In the genomic region with DNA sequence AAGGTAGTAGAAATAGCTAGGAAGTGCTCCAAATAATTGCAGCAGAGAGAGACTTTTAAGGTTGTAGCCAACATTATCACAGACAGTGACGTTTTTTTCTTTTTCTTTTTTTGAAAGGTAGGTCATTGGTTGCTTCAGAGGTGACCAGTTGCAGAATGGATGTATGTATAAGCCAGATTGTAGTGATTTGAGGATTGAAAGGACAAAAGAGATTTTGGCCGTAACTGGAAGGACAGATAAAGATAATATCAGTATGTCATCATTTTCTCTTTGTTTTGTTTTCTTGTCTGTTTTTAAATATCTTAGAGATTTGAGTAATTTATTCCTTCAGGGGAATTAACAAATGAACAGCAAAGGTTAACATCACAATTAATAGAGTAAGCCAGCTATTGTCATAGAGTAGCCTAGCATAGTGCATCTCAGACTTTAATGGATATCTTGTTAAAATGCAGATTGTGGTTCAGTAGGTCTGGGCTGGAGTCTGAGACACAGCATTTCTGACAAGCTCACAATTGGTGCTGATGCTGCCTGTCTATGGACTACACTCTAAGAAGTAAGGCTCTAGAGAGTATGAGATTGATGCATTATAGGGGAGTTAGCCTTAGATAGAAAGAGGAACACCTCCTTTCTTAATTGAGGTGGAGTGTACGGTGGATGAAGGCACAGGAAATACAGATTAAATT, we compare ENCODE assay signal across 1 cellular context.
TF ChIP-seq lines count a peak whose summit lies in the region.

No MANE protein-coding gene starts in this region.

TF ChIP-seq in SK-N-SH, 30 proteins besides CTCF, POLR2A, EP300 and RAD21:
- TF ChIP-seq, protein P1, sequence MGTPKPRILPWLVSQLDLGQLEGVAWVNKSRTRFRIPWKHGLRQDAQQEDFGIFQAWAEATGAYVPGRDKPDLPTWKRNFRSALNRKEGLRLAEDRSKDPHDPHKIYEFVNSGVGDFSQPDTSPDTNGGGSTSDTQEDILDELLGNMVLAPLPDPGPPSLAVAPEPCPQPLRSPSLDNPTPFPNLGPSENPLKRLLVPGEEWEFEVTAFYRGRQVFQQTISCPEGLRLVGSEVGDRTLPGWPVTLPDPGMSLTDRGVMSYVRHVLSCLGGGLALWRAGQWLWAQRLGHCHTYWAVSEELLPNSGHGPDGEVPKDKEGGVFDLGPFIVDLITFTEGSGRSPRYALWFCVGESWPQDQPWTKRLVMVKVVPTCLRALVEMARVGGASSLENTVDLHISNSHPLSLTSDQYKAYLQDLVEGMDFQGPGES (IDR thresholded peaks at IDR 0.05; ENCODE audit: low read depth, low read length) = no peak
- no peak for TF ChIP-seq ELF1 (IDR thresholded peaks at IDR 0.05)
- TF ChIP-seq RFX5 (IDR thresholded peaks at IDR 0.05; ENCODE audit: low read length) = no peak
- peak; percentile 29; the same call in 1 of the 2 replicates for TF ChIP-seq GATA2 (CRISPR knock-in tag; IDR thresholded peaks at IDR 0.05)
- TF ChIP-seq TAF1 (IDR thresholded peaks at IDR 0.05; ENCODE audit: borderline replicate concordance, low read depth, low read length) = no peak
- TF ChIP-seq TCF12 (IDR thresholded peaks at IDR 0.05) = no peak
- TF ChIP-seq, protein P2, sequence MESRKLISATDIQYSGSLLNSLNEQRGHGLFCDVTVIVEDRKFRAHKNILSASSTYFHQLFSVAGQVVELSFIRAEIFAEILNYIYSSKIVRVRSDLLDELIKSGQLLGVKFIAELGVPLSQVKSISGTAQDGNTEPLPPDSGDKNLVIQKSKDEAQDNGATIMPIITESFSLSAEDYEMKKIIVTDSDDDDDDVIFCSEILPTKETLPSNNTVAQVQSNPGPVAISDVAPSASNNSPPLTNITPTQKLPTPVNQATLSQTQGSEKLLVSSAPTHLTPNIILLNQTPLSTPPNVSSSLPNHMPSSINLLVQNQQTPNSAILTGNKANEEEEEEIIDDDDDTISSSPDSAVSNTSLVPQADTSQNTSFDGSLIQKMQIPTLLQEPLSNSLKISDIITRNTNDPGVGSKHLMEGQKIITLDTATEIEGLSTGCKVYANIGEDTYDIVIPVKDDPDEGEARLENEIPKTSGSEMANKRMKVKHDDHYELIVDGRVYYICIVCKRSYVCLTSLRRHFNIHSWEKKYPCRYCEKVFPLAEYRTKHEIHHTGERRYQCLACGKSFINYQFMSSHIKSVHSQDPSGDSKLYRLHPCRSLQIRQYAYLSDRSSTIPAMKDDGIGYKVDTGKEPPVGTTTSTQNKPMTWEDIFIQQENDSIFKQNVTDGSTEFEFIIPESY (IDR thresholded peaks at IDR 0.05; ENCODE audit: borderline replicate concordance, low read depth) = no peak
